10 cellular contexts compared by ENCODE assay signal in genomic region chr10:23362879-23363787, GRCh38. TPM values are rescaled to one million over a fixed set of nuclear protein-coding genes. Genes with fewer than 3 reads are reported as not detected.
DNase-seq lines count a peak whose midpoint lies in the region; ATAC-seq and TF ChIP-seq lines count a peak whose summit lies in the region.
"Had no signal": no experiment of that assay in that cellular context is flagged by ENCODE, and none has a peak within 500 bp of the region (broad histone marks: within the 10 kb centered on the region; RNA-seq: fewer than 3 reads in every experiment).

No MANE protein-coding gene starts in this region.

- peak; percentile 53 for ATAC-seq in GM19035 (IDR thresholded peaks at IDR 0.05; ENCODE audit: unreplicated experiment)
- peak; percentile 41 for ATAC-seq in HG02870 (IDR thresholded peaks at IDR 0.05; ENCODE audit: unreplicated experiment)
- ATAC-seq in heart right ventricle = no peak

- peaks cover 0 to 12% (median 0%) of the 10 kb centered on the region in 9 donors for H3K4me1 ChIP-seq in heart right ventricle

- H3K4me3 ChIP-seq in heart right ventricle = no peak overlapping the region

- DNase-seq in activated CD4-positive, alpha-beta T cell treated with anti-CD3 and anti-CD28 coated beads for 4 hours = peak; percentile 48 to 51
- peak; percentile 50 to 52 for DNase-seq in stimulated activated CD4-positive, alpha-beta T cell treated with anti-CD3 and anti-CD28 coated beads, Interleukin-2, amount 100 ng/mL, for 24 hours
- DNase-seq in NCI-H1048 (lab: John Stamatoyannopoulos, UW) (no peak), heart right ventricle (no peak), iPS-NIHi11 (ENCODE audit: low spot score) (no peak), NCI-H345 (lab: John Stamatoyannopoulos, UW) (no peak)
- DNase-seq: NCI-H2107 had no signal

- no peaks in the 10 kb centered on the region for H3K27me3 ChIP-seq in heart right ventricle

- no peaks in the 10 kb centered on the region for H3K9me3 ChIP-seq in heart right ventricle

- TF ChIP-seq CTCF in heart right ventricle (IDR thresholded peaks at IDR 0.05) = no peak

- no peaks in the 10 kb centered on the region for H3K36me3 ChIP-seq in heart right ventricle

- intact Hi-C loops in heart right ventricle (cut with DNase I) = loop anchor here in 1 of 10 donors (5.0 kb wide), 1 partner anchor 39 kb away; no protein-coding TSS in a partner anchor

- peak overlapping the region in 1 of 10 donors; percentile 7 for H3K27ac ChIP-seq in heart right ventricle

- 80 to 82% methylated on average over 9 of the region's 9 CpGs for WGBS in heart right ventricle, 2 donors

RNA-seq across cellular contexts. Expression of gene C10orf67, which starts 18.5 kb away (rescaled TPM):
- 1 to 10 TPM in 1 of 10 donors, under 1 TPM in 9; 0.25 to 1.5 (median 0.47) TPM for total RNA-seq in heart right ventricle
- polyA plus RNA-seq in heart right ventricle = under 1 TPM; 0.15 to 0.42 TPM
- total RNA-seq: endothelial cell of umbilical vein had no signal
- polyA plus RNA-seq: endothelial cell of umbilical vein had no signal

Comparison
In these comparisons a context has a peak if more than half of its experiments do, and no peak if none do; other contexts are left out.
1. ATAC-seq: peak in GM19035 (single experiment) and HG02870 (single experiment); none in heart right ventricle (0 of 8).
2. DNase-seq: peak in activated CD4-positive, alpha-beta T cell treated with anti-CD3 and anti-CD28 coated beads for 4 hours (2 of 2) and stimulated activated CD4-positive, alpha-beta T cell treated with anti-CD3 and anti-CD28 coated beads, Interleukin-2, amount 100 ng/mL, for 24 hours (2 of 2); none in NCI-H1048 (single experiment), heart right ventricle (0 of 2), iPS-NIHi11 (single experiment) and NCI-H345 (single experiment).